ENCODE assay signal across 27 cellular contexts in the genomic region with DNA sequence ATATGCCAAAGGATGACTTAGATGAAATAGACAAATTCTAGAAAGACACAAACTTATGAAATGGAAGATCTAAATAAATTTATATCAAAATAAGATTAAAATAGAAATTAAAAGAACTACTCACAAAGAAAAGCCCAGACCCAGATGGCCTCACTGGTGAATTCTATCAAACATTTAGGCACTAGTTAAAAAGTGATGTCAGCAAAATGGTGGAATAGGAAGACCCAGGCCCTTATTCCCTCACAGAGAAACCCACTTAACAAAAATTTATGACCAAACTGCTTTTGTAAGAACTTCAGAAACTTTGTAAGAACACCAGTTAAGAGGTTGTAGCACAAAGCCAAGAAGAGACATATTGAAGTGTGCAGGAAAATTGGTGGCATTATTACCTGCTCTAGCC.
"Had no signal": no experiment of that assay in that cellular context is flagged by ENCODE, and none has a peak within 500 bp of the region (broad histone marks: within the 10 kb centered on the region; RNA-seq: fewer than 3 reads in every experiment).

No MANE protein-coding gene starts in this region.

- H3K9me3 ChIP-seq: colonic mucosa, esophagus muscularis mucosa, esophagus squamous epithelium, gastrocnemius medialis, gastroesophageal sphincter, heart left ventricle had no signal

- H3K36me3 ChIP-seq: colonic mucosa, esophagus muscularis mucosa, gastrocnemius medialis, gastroesophageal sphincter, heart left ventricle, heart right ventricle had no signal

- H3K27me3 ChIP-seq: colonic mucosa, dorsolateral prefrontal cortex, esophagus muscularis mucosa, esophagus squamous epithelium, foreskin keratinocyte, gastrocnemius medialis, gastroesophageal sphincter, heart right ventricle had no signal

- FAIRE-seq: endometrium, endothelial cell of umbilical vein, frontal cortex had no signal

- ATAC-seq: effector memory CD8-positive, alpha-beta T cell; esophagus mucosa; foreskin keratinocyte; gastrocnemius medialis; gastroesophageal sphincter; heart left ventricle; heart right ventricle had no signal

- DNase-seq: colonic mucosa; cortex of kidney; dermis blood vessel endothelial cell; dorsolateral prefrontal cortex; effector CD4-positive, alpha-beta T cell; effector CD8-positive, alpha-beta T cell; effector memory CD4-positive, alpha-beta T cell; effector memory CD8-positive, alpha-beta T cell; endodermal cell; erythroblast; esophagus squamous epithelium; foreskin fibroblast; foreskin keratinocyte; foreskin melanocyte; gastrocnemius medialis; glutamatergic neuron; head of caudate nucleus; heart left ventricle; heart right ventricle had no signal

- H3K4me3 ChIP-seq: colonic mucosa, coronary artery, dorsolateral prefrontal cortex, esophagus muscularis mucosa, esophagus squamous epithelium, gastrocnemius medialis, gastroesophageal sphincter, heart left ventricle, heart right ventricle had no signal

- H3K27ac ChIP-seq: colonic mucosa, coronary artery, dorsolateral prefrontal cortex, epithelial cell of prostate, esophagus muscularis mucosa, esophagus squamous epithelium, foreskin keratinocyte, gastrocnemius medialis, gastroesophageal sphincter, heart left ventricle, heart right ventricle had no signal

- H3K4me1 ChIP-seq: colonic mucosa, esophagus muscularis mucosa, esophagus squamous epithelium, gastroesophageal sphincter, heart left ventricle, heart right ventricle had no signal
